ENCODE assay signal across 9 cellular contexts in genomic region chr22:40426671-40427070, GRCh38. TPM values are rescaled to one million over a fixed set of nuclear protein-coding genes. Genes with fewer than 3 reads are reported as not detected.
DNase-seq lines count a peak whose midpoint lies in the region; ATAC-seq and TF ChIP-seq lines count a peak whose summit lies in the region.
"Had no signal": no experiment of that assay in that cellular context is flagged by ENCODE, and none has a peak within 500 bp of the region (broad histone marks: within the 10 kb centered on the region; RNA-seq: fewer than 3 reads in every experiment).

No MANE protein-coding gene starts in this region.

- no peak overlapping the region for H3K4me3 ChIP-seq in brain microvascular endothelial cell (ENCODE audit: low read depth, low read length)

- H3K27ac ChIP-seq in brain microvascular endothelial cell, result no peak overlapping the region
- H3K27ac ChIP-seq: parathyroid adenoma had no signal

- peak; percentile 81 for DNase-seq in COLO668 (lab: John Stamatoyannopoulos, UW; ENCODE audit: unreplicated experiment)
- DNase-seq in NCI-H187 (lab: John Stamatoyannopoulos, UW), result peak; percentile 44 to 62
- no peak for DNase-seq in Right ventricle myocardium inferior (ENCODE audit: missing footprints)
- DNase-seq in MV-4-11 (lab: John Stamatoyannopoulos, UW), result no peak
- no peak for DNase-seq in brain microvascular endothelial cell

- H3K27me3 Mint-ChIP-seq in brain, result peaks cover 2% of the 10 kb centered on the region
- H3K27me3 Mint-ChIP-seq in nephron (ENCODE audit: low read depth), result no peaks in the 10 kb centered on the region

- peak overlapping the region; percentile 77 to 95 (median 93) for H3K27ac Mint-ChIP-seq in brain
- H3K27ac Mint-ChIP-seq in nephron, result peak overlapping the region; percentile 56 to 76 (median 75)

- H3K4me1 Mint-ChIP-seq in brain (peaks cover 50% of the 10 kb centered on the region), nephron (peaks cover 52% of the 10 kb centered on the region)

- in situ Hi-C loops in brain microvascular endothelial cell (cut with HindIII; ENCODE audit: low pct_ligation_motif_present, low sequenced_read_pairs), result no loop called here

- H3K4me3 Mint-ChIP-seq in brain (no peak overlapping the region), nephron (no peak overlapping the region)

- H3K27me3 ChIP-seq in brain microvascular endothelial cell (replicated peaks), result no peaks in the 10 kb centered on the region

- intact Hi-C loops in Right ventricle myocardium inferior (cut with DNase I), result no loop called here

- H3K36me3 Mint-ChIP-seq in brain (peaks cover 38% of the 10 kb centered on the region), nephron (ENCODE audit: low read depth) (peaks cover 42% of the 10 kb centered on the region)

- no peak for ATAC-seq in Right ventricle myocardium inferior
- no peak for ATAC-seq in HG02763 (IDR thresholded peaks at IDR 0.05; ENCODE audit: unreplicated experiment)

- H3K9me3 Mint-ChIP-seq in brain, result no peaks in the 10 kb centered on the region
- H3K9me3 Mint-ChIP-seq in nephron, result no peaks in the 10 kb centered on the region

- peaks cover 68% of the 10 kb centered on the region for H3K36me3 ChIP-seq in brain microvascular endothelial cell (replicated peaks)

- TF ChIP-seq CTCF in brain (conservative IDR thresholded peaks at IDR 0.05), result no peak
- no peak for TF ChIP-seq CTCF in nephron (IDR thresholded peaks at IDR 0.05; ENCODE audit: unreplicated experiment in 3 of 3)
- no peak for TF ChIP-seq CTCF in brain microvascular endothelial cell (IDR thresholded peaks at IDR 0.05; ENCODE audit: low read depth, low read length, missing control alignments)

RNA-seq across cellular contexts. Expression of gene SGSM3, which starts 56.3 kb away (rescaled TPM):
- 52.9 TPM for polyA plus RNA-seq in brain (ENCODE audit: insufficient read depth, low read depth, low replicate concordance)
- 36.8 TPM for total RNA-seq in Right ventricle myocardium inferior

Comparison
In these comparisons a context has a peak if more than half of its experiments do, and no peak if none do; other contexts are left out.
1. DNase-seq: peak in COLO668 (single experiment) and NCI-H187 (2 of 2); none in Right ventricle myocardium inferior (single experiment), MV-4-11 (single experiment) and brain microvascular endothelial cell (single experiment).